In the genomic region with DNA sequence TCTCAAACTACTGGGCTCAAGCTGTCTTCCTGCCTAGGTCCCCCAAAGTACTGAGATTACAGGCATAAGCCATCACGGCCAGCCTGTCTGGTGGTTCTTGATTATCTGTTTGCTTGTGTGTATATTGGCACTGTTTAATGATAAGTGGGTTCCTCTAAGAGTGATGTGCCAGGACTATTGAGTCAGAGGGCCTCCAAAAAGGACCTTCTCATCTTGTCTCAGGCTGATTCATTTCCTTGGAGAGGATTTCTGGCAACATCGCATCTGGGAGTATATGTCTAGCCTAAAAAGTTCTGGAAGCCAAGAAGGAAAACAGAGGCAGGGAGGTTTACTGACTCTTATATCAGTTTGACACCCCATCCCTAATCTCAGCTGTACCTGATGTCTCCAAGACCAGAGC, we compare ENCODE assay signal across 16 cellular contexts. TPM values are rescaled to one million over a fixed set of nuclear protein-coding genes. Genes with fewer than 3 reads are reported as not detected.
A peak's percentile ranks its signal among the peaks of the same experiment; 100 is the strongest.
DNase-seq lines count a peak whose midpoint lies in the region; ATAC-seq and TF ChIP-seq lines count a peak whose summit lies in the region.
"Had no signal": no experiment of that assay in that cellular context is flagged by ENCODE, and none has a peak within 500 bp of the region (broad histone marks: within the 10 kb centered on the region; RNA-seq: fewer than 3 reads in every experiment).

No MANE protein-coding gene starts in this region.

- H3K9me3 ChIP-seq in Karpas-422 (ENCODE audit: low read length), result no peaks in the 10 kb centered on the region
- H3K9me3 ChIP-seq: ovary, suprapubic skin had no signal

- no peaks in the 10 kb centered on the region for H4K20me1 ChIP-seq in Karpas-422 (ENCODE audit: insufficient read depth, low read depth, low read length)

- no peak overlapping the region for H3K9ac ChIP-seq in Karpas-422 (ENCODE audit: low read length)

- H2AFZ ChIP-seq in ACC112 (ENCODE audit: low read length, unreplicated experiment) (peak overlapping the region; percentile 57), Karpas-422 (ENCODE audit: low read length) (no peak overlapping the region)

- peak; percentile 69 for DNase-seq in GM03348 (ENCODE audit: low spot score)
- DNase-seq in fibroblast of peridontal ligament (ENCODE audit: extremely low read depth), result peak; percentile 70
- DNase-seq in Karpas-422, result no peak
- DNase-seq in glutamatergic neuron, result no peak
- DNase-seq in head of caudate nucleus, result no peak
- DNase-seq: activated CD4-positive, alpha-beta T cell treated with anti-CD3 and anti-CD28 coated beads for 36 hours; activated naive CD4-positive, alpha-beta T cell treated with Interleukin-2 at 50 U/mL for 16 hours; left ventricle myocardium superior; NCI-H1930; NCI-H446 treated with DMSO at 0.1 percent for 48 hours; ovary; SHP77 treated with DMSO at 0.1 percent for 48 hours had no signal

- H3K36me3 ChIP-seq in ACC112 (ENCODE audit: insufficient read depth, low read length) (no peaks in the 10 kb centered on the region), Karpas-422 (ENCODE audit: insufficient read depth, low read length) (no peaks in the 10 kb centered on the region)
- H3K36me3 ChIP-seq: ovary, suprapubic skin had no signal

- intact Hi-C loops in head of caudate nucleus (cut with DNase I), result no loop called here

- H3K4me1 ChIP-seq in ACC112 (ENCODE audit: control insufficient read depth, insufficient read depth, low read length, unreplicated experiment) (peaks cover 44% of the 10 kb centered on the region), Karpas-422 (ENCODE audit: low read length) (no peaks in the 10 kb centered on the region)
- H3K4me1 ChIP-seq: suprapubic skin had no signal

- H3K27me3 Mint-ChIP-seq in glutamatergic neuron (ENCODE audit: unreplicated experiment), result no peaks in the 10 kb centered on the region

- H3K4me2 ChIP-seq in Karpas-422 (ENCODE audit: low read depth, low read length, poor library complexity, severe bottlenecking), result no peak overlapping the region

- H3K9me2 ChIP-seq in Karpas-422 (replicated peaks; ENCODE audit: insufficient read depth, low read length), result no peaks in the 10 kb centered on the region

- H3K79me2 ChIP-seq in ACC112 (ENCODE audit: control insufficient read depth, insufficient read depth, low read length, unreplicated experiment) (no peaks in the 10 kb centered on the region), Karpas-422 (ENCODE audit: low read length) (no peaks in the 10 kb centered on the region)

- H3K4me3 Mint-ChIP-seq in glutamatergic neuron (ENCODE audit: unreplicated experiment), result no peak overlapping the region
- H3K4me3 Mint-ChIP-seq: activated CD4-positive, alpha-beta T cell treated with anti-CD3 and anti-CD28 coated beads for 36 hours had no signal

- TF ChIP-seq CTCF in glutamatergic neuron (IDR thresholded peaks at IDR 0.05; ENCODE audit: partially characterized antibody, unreplicated experiment), result no peak

- H3K27ac ChIP-seq in ACC112 (ENCODE audit: low read depth, low read length) (peak overlapping the region; percentile 55), Karpas-422 (ENCODE audit: low read length) (no peak overlapping the region)
- H3K27ac ChIP-seq: ovary, suprapubic skin had no signal

- no peaks in the 10 kb centered on the region for H3K27me3 ChIP-seq in ACC112 (ENCODE audit: insufficient read depth, low read length)
- no peaks in the 10 kb centered on the region for H3K27me3 ChIP-seq in Karpas-422 (ENCODE audit: low read length)
- H3K27me3 ChIP-seq: ovary, suprapubic skin had no signal

- H3K9me3 Mint-ChIP-seq in glutamatergic neuron (ENCODE audit: unreplicated experiment), result no peaks in the 10 kb centered on the region

- H3K27ac Mint-ChIP-seq in glutamatergic neuron (ENCODE audit: unreplicated experiment), result no peak overlapping the region
- H3K27ac Mint-ChIP-seq: activated CD4-positive, alpha-beta T cell treated with anti-CD3 and anti-CD28 coated beads for 36 hours had no signal

- no peaks in the 10 kb centered on the region for H3K4me1 Mint-ChIP-seq in glutamatergic neuron (ENCODE audit: low read depth, unreplicated experiment)
- H3K4me1 Mint-ChIP-seq: activated CD4-positive, alpha-beta T cell treated with anti-CD3 and anti-CD28 coated beads for 36 hours had no signal

- no peaks in the 10 kb centered on the region for H3K36me3 Mint-ChIP-seq in glutamatergic neuron (ENCODE audit: unreplicated experiment)

- ATAC-seq in SK-N-SH treated with all-trans-retinoic acid at 6 μM for 48 hours, result peak; percentile 24; the same call in 1 of the 3 replicates
- no peak for ATAC-seq in HG03039 (IDR thresholded peaks at IDR 0.05; ENCODE audit: unreplicated experiment)
- ATAC-seq: activated CD4-positive, alpha-beta T cell treated with anti-CD3 and anti-CD28 coated beads for 36 hours; left ventricle myocardium superior had no signal

- peak overlapping the region; percentile 38 for H3K4me3 ChIP-seq in ACC112 (ENCODE audit: low read depth, low read length)
- no peak overlapping the region for H3K4me3 ChIP-seq in Karpas-422 (ENCODE audit: low read length)
- H3K4me3 ChIP-seq: ovary, suprapubic skin had no signal

TF ChIP-seq in SK-N-SH treated with all-trans-retinoic acid at 6 μM for 48 hours, 23 proteins besides CTCF, POLR2A, EP300 and RAD21:
- no peak for TF ChIP-seq ESRRG (CRISPR knock-in tag; IDR thresholded peaks at IDR 0.05)
- TF ChIP-seq PPARA (CRISPR knock-in tag; IDR thresholded peaks at IDR 0.05; ENCODE audit: borderline replicate concordance), result no peak
- no peak for TF ChIP-seq ISL1 (CRISPR knock-in tag; IDR thresholded peaks at IDR 0.05)
- TF ChIP-seq, protein P1, sequence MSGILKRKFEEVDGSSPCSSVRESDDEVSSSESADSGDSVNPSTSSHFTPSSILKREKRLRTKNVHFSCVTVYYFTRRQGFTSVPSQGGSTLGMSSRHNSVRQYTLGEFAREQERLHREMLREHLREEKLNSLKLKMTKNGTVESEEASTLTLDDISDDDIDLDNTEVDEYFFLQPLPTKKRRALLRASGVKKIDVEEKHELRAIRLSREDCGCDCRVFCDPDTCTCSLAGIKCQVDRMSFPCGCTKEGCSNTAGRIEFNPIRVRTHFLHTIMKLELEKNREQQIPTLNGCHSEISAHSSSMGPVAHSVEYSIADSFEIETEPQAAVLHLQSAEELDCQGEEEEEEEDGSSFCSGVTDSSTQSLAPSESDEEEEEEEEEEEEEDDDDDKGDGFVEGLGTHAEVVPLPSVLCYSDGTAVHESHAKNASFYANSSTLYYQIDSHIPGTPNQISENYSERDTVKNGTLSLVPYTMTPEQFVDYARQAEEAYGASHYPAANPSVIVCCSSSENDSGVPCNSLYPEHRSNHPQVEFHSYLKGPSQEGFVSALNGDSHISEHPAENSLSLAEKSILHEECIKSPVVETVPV (CRISPR knock-in tag; IDR thresholded peaks at IDR 0.05), result no peak
- no peak for TF ChIP-seq BACH2 (CRISPR knock-in tag; IDR thresholded peaks at IDR 0.05; ENCODE audit: borderline replicate concordance)
- no peak for TF ChIP-seq CSDC2 (CRISPR knock-in tag; IDR thresholded peaks at IDR 0.05)
- no peak for TF ChIP-seq PATZ1 (CRISPR knock-in tag; IDR thresholded peaks at IDR 0.05; ENCODE audit: borderline replicate concordance)
- no peak for TF ChIP-seq ZFP3 (CRISPR knock-in tag; IDR thresholded peaks at IDR 0.05)
- no peak for TF ChIP-seq OSR1 (CRISPR knock-in tag; IDR thresholded peaks at IDR 0.05)
- TF ChIP-seq CREB5 (CRISPR knock-in tag; IDR thresholded peaks at IDR 0.05; ENCODE audit: low read depth), result no peak

RNA-seq across cellular contexts. Expression of gene AKAP9, which starts 27.1 kb away (rescaled TPM):
- 60.9 and 92.9 TPM in 2 replicates for total RNA-seq in Karpas-422 (2014; rRNA removed; shearing (Covaris generic); ENCODE audit: low replicate concordance)
- total RNA-seq in glutamatergic neuron (ENCODE audit: unreplicated experiment), result 66.9 TPM

RNA-seq across cellular contexts. Expression of gene MTERF1, which starts 33.1 kb away (rescaled TPM):
- total RNA-seq in Karpas-422 (2014; rRNA removed; shearing (Covaris generic); ENCODE audit: low replicate concordance), result 21.1 and 25.5 TPM in 2 replicates
- total RNA-seq in glutamatergic neuron (ENCODE audit: unreplicated experiment), result 17.0 TPM

Comparison
In these comparisons a context has a peak if more than half of its experiments do, and no peak if none do; other contexts are left out.
1. DNase-seq: peak in GM03348 (single experiment) and fibroblast of peridontal ligament (single experiment); none in Karpas-422 (single experiment), glutamatergic neuron (single experiment) and head of caudate nucleus (0 of 42).